11 cellular contexts compared by ENCODE assay signal in the genomic region with DNA sequence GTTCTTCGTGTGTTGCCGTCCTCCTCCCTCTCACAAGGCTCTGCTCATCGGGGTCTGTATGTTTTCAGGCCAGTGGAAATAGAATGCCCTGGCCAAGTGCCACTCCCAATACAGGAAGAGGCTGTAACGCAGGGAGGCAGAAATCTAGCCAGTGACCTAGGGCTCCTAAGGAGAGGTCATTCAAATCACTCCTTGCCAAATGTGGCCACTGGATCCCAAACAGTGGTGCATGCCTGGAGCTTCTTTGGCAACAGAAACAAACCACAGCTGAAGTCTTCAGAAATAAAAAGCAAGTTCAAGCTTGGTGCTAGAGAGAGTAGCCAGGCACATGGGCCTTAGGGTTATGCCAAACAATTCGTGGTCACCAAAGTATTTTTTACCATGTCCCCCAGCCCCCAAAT.
A peak's percentile ranks its signal among the peaks of the same experiment; 100 is the strongest.
DNase-seq lines count a peak whose midpoint lies in the region; ATAC-seq and TF ChIP-seq lines count a peak whose summit lies in the region.
"Had no signal": no experiment of that assay in that cellular context is flagged by ENCODE, and none has a peak within 500 bp of the region (broad histone marks: within the 10 kb centered on the region; RNA-seq: fewer than 3 reads in every experiment).

No MANE protein-coding gene starts in this region.

- H3K27me3 ChIP-seq in mesenchymal stem cell (ENCODE audit: control insufficient read depth in 1 of 2, insufficient read depth in 1 of 2, low read length in 2 of 2) (no peaks in the 10 kb centered on the region), thoracic aorta (replicated peaks; ENCODE audit: insufficient read depth) (no peaks in the 10 kb centered on the region)

- H3K18ac ChIP-seq in mesenchymal stem cell (ENCODE audit: low read depth in 1 of 2, low read length in 2 of 2): peak overlapping the region; percentile 44 to 78

- H4K91ac ChIP-seq in mesenchymal stem cell (ENCODE audit: low read length): peak overlapping the region; percentile 68

- peak overlapping the region; percentile 89 for H3K9ac ChIP-seq in mesenchymal stem cell (ENCODE audit: low read length)

- H2BK15ac ChIP-seq in mesenchymal stem cell (ENCODE audit: low read depth, poor library complexity, severe bottlenecking): peak overlapping the region; percentile 12

- H2BK5ac ChIP-seq in mesenchymal stem cell (ENCODE audit: low read depth, low read length, poor library complexity, severe bottlenecking): no peak overlapping the region

- no peak overlapping the region for H3K23ac ChIP-seq in mesenchymal stem cell (ENCODE audit: low read length in 2 of 2)

- peak overlapping the region; percentile 79 for H2AK5ac ChIP-seq in mesenchymal stem cell (ENCODE audit: low read length, severe bottlenecking)

- H2AFZ ChIP-seq in mesenchymal stem cell (ENCODE audit: low read depth, low read length): no peak overlapping the region

- no peak for TF ChIP-seq CTCF in thoracic aorta (IDR thresholded peaks at IDR 0.05)

- H4K8ac ChIP-seq in mesenchymal stem cell (ENCODE audit: low read length): peak overlapping the region; percentile 14

- H2BK12ac ChIP-seq in mesenchymal stem cell (ENCODE audit: low read length in 2 of 2): peak overlapping the region in 1 of 2 experiments; percentile 43

- H3K27ac ChIP-seq in mesenchymal stem cell (ENCODE audit: low read length, poor library complexity, severe bottlenecking) (no peak overlapping the region), thoracic aorta (peak overlapping the region; percentile 77 to 80)

- no peak overlapping the region for H3K14ac ChIP-seq in mesenchymal stem cell (ENCODE audit: low read length in 2 of 2)

- H3K36me3 ChIP-seq in mesenchymal stem cell (ENCODE audit: control insufficient read depth in 1 of 2, insufficient read depth in 2 of 2, low read depth in 1 of 2, low read length in 2 of 2) (peaks cover 0 to 16% of the 10 kb centered on the region in 2 experiments), thoracic aorta (no peaks in the 10 kb centered on the region)

- no peak overlapping the region for H3K4me2 ChIP-seq in mesenchymal stem cell (ENCODE audit: low read length, poor library complexity, severe bottlenecking)

- 83% methylated on average over 4 of the region's 5 CpGs for WGBS in mesenchymal stem cell

- ATAC-seq in thoracic aorta (ENCODE audit: insufficient number of reproducible peaks, low FRiP score, low read depth) (no peak), GM21423 (IDR thresholded peaks at IDR 0.05; ENCODE audit: unreplicated experiment) (no peak), GM19452 (IDR thresholded peaks at IDR 0.05; ENCODE audit: unreplicated experiment) (no peak)

- peak overlapping the region; percentile 69 to 79 for H3K4ac ChIP-seq in mesenchymal stem cell (ENCODE audit: low read depth in 1 of 2, low read length in 2 of 2)

- DNase-seq in M059J (ENCODE audit: low read depth): peak; percentile 81
- peak; percentile 51 to 57 for DNase-seq in dermis microvascular lymphatic vessel endothelial cell (ENCODE audit: low read depth in 2 of 2)
- peak; percentile 64 for DNase-seq in mesenchymal stem cell
- DNase-seq in thoracic aorta (ENCODE audit: low spot score): no peak
- DNase-seq in activated CD4-positive, alpha-beta T cell treated with anti-CD3 and anti-CD28 coated beads, Interleukin-2, amount 50 U/mL, for 48 hours: no peak
- no peak for DNase-seq in GOT3 (lab: John Stamatoyannopoulos, UW)
- DNase-seq: activated CD4-positive, CD25-positive, alpha-beta regulatory T cell treated with anti-CD3 and anti-CD28 coated beads, Interleukin-2, amount 50 U/mL, for 72 hours; naive B cell; NCI-H1694 treated with DMSO at 0.1 percent for 48 hours had no signal

- peaks cover 29% of the 10 kb centered on the region for H3K79me1 ChIP-seq in mesenchymal stem cell (replicated peaks; ENCODE audit: low read length, poor library complexity, severe bottlenecking)

- H2BK120ac ChIP-seq in mesenchymal stem cell (ENCODE audit: low read depth, low read length): peak overlapping the region; percentile 15

- no peaks in the 10 kb centered on the region for H3K9me3 ChIP-seq in mesenchymal stem cell (ENCODE audit: control insufficient read depth, low read length)
- H3K9me3 ChIP-seq in thoracic aorta: no peaks in the 10 kb centered on the region

- H3K4me1 ChIP-seq in mesenchymal stem cell (ENCODE audit: control insufficient read depth, insufficient read depth, low read depth, low read length) (peaks cover 22% of the 10 kb centered on the region), thoracic aorta (ENCODE audit: control insufficient read depth in 1 of 2, low read depth in 2 of 2) (peaks cover 43 to 79% of the 10 kb centered on the region in 2 donors)

- H3K4me3 ChIP-seq in mesenchymal stem cell (ENCODE audit: insufficient read depth in 1 of 2, low read depth in 1 of 2, low read length in 2 of 2) (no peak overlapping the region), thoracic aorta (peak overlapping the region; percentile 51)

Comparison
In these comparisons a context has a peak if more than half of its experiments do, and no peak if none do; other contexts are left out.
1. DNase-seq: peak in M059J (single experiment), dermis microvascular lymphatic vessel endothelial cell (2 of 2) and mesenchymal stem cell (single experiment); none in thoracic aorta (single experiment), activated CD4-positive, alpha-beta T cell treated with anti-CD3 and anti-CD28 coated beads, Interleukin-2, amount 50 U/mL, for 48 hours (0 of 2) and GOT3 (single experiment).